1 cellular context compared by ENCODE assay signal in the genomic region with DNA sequence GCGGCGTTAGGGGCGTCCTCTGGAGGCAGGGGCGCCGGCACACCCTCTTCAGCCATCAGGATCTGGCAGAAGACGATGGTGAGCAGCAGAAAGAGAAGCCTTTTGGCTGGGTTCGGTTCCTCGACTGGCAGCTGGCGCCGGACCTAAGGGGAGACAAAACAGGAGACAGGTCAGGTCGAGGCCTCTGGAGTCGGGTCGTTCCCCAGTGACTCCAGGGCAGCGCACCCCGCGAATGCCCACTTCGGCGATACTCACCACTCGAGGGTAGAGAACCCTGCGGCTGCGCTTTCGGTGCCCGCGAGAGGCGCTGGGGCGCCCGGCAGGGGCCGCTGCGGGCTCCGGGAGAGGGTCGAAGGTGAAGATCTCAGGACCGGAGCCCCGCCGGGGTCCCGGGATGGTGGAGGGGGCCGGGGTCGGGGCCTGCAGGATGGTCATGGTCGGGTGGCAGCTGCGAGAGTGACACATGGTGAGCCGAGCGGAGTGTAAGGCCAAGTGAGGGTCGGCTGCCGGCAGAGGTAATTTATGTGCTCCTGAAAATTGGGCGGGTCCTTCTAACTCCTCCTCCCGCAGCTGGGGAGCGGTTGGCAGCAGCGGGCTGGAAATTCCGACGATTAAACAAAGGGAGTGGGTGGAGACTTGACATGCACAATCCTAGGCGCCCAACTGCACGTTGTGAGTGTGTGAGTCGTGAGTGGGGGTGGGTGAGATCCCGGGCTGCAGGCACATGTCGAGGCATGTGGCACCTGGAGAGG.
TF ChIP-seq lines count a peak whose summit lies in the region.

A gene with protein sequence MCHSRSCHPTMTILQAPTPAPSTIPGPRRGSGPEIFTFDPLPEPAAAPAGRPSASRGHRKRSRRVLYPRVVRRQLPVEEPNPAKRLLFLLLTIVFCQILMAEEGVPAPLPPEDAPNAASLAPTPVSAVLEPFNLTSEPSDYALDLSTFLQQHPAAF (minus strand): TSS at position 494 of the 752 bp plus-strand sequence. CDS start 29 bp downstream, at position 465.

TF ChIP-seq in HepG2, 621 proteins besides CTCF, POLR2A, EP300 and RAD21 (continued from another document and continues in another):
- TF ChIP-seq, protein P1, sequence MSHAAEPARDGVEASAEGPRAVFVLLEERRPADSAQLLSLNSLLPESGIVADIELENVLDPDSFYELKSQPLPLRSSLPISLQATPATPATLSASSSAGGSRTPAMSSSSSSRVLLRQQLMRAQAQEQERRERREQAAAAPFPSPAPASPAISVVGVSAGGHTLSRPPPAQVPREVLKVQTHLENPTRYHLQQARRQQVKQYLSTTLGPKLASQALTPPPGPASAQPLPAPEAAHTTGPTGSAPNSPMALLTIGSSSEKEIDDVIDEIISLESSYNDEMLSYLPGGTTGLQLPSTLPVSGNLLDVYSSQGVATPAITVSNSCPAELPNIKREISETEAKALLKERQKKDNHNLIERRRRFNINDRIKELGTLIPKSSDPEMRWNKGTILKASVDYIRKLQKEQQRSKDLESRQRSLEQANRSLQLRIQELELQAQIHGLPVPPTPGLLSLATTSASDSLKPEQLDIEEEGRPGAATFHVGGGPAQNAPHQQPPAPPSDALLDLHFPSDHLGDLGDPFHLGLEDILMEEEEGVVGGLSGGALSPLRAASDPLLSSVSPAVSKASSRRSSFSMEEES (CRISPR knock-in tag; IDR thresholded peaks at IDR 0.05) = no peak
- TF ChIP-seq RFX1 (IDR thresholded peaks at IDR 0.05) = no peak
- peak; percentile 50; the same call in 1 of the 2 replicates for TF ChIP-seq KMT2A (CRISPR knock-in tag; IDR thresholded peaks at IDR 0.05)
- TF ChIP-seq SCMH1 (CRISPR knock-in tag; IDR thresholded peaks at IDR 0.05; ENCODE audit: borderline replicate concordance) = no peak
- peak; percentile 96 for TF ChIP-seq GATA4 (IDR thresholded peaks at IDR 0.05; ENCODE audit: borderline replicate concordance, low read depth)
- TF ChIP-seq, protein P2, sequence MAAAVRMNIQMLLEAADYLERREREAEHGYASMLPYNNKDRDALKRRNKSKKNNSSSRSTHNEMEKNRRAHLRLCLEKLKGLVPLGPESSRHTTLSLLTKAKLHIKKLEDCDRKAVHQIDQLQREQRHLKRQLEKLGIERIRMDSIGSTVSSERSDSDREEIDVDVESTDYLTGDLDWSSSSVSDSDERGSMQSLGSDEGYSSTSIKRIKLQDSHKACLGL (CRISPR knock-in tag; IDR thresholded peaks at IDR 0.05) = peak; percentile 94
- TF ChIP-seq, protein P3, sequence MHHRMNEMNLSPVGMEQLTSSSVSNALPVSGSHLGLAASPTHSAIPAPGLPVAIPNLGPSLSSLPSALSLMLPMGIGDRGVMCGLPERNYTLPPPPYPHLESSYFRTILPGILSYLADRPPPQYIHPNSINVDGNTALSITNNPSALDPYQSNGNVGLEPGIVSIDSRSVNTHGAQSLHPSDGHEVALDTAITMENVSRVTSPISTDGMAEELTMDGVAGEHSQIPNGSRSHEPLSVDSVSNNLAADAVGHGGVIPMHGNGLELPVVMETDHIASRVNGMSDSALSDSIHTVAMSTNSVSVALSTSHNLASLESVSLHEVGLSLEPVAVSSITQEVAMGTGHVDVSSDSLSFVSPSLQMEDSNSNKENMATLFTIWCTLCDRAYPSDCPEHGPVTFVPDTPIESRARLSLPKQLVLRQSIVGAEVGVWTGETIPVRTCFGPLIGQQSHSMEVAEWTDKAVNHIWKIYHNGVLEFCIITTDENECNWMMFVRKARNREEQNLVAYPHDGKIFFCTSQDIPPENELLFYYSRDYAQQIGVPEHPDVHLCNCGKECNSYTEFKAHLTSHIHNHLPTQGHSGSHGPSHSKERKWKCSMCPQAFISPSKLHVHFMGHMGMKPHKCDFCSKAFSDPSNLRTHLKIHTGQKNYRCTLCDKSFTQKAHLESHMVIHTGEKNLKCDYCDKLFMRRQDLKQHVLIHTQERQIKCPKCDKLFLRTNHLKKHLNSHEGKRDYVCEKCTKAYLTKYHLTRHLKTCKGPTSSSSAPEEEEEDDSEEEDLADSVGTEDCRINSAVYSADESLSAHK (CRISPR knock-in tag; IDR thresholded peaks at IDR 0.05; ENCODE audit: borderline replicate concordance) = peak; percentile 34; the same call in 1 of the 2 replicates
- TF ChIP-seq, protein P4, sequence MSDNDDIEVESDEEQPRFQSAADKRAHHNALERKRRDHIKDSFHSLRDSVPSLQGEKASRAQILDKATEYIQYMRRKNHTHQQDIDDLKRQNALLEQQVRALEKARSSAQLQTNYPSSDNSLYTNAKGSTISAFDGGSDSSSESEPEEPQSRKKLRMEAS (IDR thresholded peaks at IDR 0.05) = peak; percentile 80
- TF ChIP-seq REL (CRISPR knock-in tag; conservative IDR thresholded peaks at IDR 0.05) = peak; percentile 86
- TF ChIP-seq, protein P5, sequence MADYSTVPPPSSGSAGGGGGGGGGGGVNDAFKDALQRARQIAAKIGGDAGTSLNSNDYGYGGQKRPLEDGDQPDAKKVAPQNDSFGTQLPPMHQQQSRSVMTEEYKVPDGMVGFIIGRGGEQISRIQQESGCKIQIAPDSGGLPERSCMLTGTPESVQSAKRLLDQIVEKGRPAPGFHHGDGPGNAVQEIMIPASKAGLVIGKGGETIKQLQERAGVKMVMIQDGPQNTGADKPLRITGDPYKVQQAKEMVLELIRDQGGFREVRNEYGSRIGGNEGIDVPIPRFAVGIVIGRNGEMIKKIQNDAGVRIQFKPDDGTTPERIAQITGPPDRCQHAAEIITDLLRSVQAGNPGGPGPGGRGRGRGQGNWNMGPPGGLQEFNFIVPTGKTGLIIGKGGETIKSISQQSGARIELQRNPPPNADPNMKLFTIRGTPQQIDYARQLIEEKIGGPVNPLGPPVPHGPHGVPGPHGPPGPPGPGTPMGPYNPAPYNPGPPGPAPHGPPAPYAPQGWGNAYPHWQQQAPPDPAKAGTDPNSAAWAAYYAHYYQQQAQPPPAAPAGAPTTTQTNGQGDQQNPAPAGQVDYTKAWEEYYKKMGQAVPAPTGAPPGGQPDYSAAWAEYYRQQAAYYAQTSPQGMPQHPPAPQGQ (CRISPR knock-in tag; IDR thresholded peaks at IDR 0.05; ENCODE audit: borderline replicate concordance) = no peak
- TF ChIP-seq FOXC1 (CRISPR knock-in tag; IDR thresholded peaks at IDR 0.05; ENCODE audit: borderline replicate concordance) = peak; percentile 82; the same call in 1 of the 2 replicates
- TF ChIP-seq TBX2 (CRISPR knock-in tag; IDR thresholded peaks at IDR 0.05; ENCODE audit: borderline replicate concordance) = peak; percentile 45; the same call in 1 of the 2 replicates
- peak; percentile 54; the same call in 1 of the 2 replicates for TF ChIP-seq PAF1 (CRISPR knock-in tag; IDR thresholded peaks at IDR 0.05)
- TF ChIP-seq ZNF556 (CRISPR knock-in tag; IDR thresholded peaks at IDR 0.05; ENCODE audit: borderline replicate concordance) = peak; percentile 19; the same call in 1 of the 2 replicates
- TF ChIP-seq, protein P6, sequence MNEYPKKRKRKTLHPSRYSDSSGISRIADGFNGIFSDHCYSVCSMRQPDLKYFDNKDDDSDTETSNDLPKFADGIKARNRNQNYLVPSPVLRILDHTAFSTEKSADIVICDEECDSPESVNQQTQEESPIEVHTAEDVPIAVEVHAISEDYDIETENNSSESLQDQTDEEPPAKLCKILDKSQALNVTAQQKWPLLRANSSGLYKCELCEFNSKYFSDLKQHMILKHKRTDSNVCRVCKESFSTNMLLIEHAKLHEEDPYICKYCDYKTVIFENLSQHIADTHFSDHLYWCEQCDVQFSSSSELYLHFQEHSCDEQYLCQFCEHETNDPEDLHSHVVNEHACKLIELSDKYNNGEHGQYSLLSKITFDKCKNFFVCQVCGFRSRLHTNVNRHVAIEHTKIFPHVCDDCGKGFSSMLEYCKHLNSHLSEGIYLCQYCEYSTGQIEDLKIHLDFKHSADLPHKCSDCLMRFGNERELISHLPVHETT (CRISPR knock-in tag; conservative IDR thresholded peaks at IDR 0.05) = peak; percentile 65; the same call in 1 of the 2 replicates
- TF ChIP-seq ZNF607 (CRISPR knock-in tag; IDR thresholded peaks at IDR 0.05; ENCODE audit: borderline replicate concordance) = 0 out of 2 replicates have a peak, but pooled peaks have one; percentile 7
- TF ChIP-seq, protein P7, sequence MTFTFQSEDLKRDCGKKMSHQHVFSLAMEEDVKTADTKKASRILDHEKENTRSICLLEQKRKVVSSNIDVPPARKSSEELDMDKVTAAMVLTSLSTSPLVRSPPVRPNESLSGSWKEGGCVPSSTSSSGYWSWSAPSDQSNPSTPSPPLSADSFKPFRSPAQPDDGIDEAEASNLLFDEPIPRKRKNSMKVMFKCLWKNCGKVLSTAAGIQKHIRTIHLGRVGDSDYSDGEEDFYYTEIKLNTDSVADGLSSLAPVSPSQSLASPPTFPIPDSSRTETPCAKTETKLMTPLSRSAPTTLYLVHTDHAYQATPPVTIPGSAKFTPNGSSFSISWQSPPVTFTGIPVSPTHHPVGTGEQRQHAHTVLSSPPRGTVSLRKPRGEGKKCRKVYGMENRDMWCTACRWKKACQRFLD (CRISPR knock-in tag; IDR thresholded peaks at IDR 0.05; ENCODE audit: borderline replicate concordance) = peak; percentile 78; the same call in 1 of the 2 replicates
- no peak; the same call in 1 of the 2 replicates for TF ChIP-seq ZSCAN29 (CRISPR knock-in tag; conservative IDR thresholded peaks at IDR 0.05)
- TF ChIP-seq, protein P8, sequence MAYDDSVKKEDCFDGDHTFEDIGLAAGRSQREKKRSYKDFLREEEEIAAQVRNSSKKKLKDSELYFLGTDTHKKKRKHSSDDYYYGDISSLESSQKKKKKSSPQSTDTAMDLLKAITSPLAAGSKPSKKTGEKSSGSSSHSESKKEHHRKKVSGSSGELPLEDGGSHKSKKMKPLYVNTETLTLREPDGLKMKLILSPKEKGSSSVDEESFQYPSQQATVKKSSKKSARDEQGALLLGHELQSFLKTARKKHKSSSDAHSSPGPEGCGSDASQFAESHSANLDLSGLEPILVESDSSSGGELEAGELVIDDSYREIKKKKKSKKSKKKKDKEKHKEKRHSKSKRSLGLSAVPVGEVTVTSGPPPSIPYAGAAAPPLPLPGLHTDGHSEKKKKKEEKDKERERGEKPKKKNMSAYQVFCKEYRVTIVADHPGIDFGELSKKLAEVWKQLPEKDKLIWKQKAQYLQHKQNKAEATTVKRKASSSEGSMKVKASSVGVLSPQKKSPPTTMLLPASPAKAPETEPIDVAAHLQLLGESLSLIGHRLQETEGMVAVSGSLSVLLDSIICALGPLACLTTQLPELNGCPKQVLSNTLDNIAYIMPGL (CRISPR knock-in tag; IDR thresholded peaks at IDR 0.05; ENCODE audit: borderline replicate concordance in 1 of 2, low read depth in 1 of 2) = peak; percentile 45 to 79; a peak in 2 of 4 replicates
- peak; percentile 94 for TF ChIP-seq SALL1 (CRISPR knock-in tag; IDR thresholded peaks at IDR 0.05)
- TF ChIP-seq, protein P9, sequence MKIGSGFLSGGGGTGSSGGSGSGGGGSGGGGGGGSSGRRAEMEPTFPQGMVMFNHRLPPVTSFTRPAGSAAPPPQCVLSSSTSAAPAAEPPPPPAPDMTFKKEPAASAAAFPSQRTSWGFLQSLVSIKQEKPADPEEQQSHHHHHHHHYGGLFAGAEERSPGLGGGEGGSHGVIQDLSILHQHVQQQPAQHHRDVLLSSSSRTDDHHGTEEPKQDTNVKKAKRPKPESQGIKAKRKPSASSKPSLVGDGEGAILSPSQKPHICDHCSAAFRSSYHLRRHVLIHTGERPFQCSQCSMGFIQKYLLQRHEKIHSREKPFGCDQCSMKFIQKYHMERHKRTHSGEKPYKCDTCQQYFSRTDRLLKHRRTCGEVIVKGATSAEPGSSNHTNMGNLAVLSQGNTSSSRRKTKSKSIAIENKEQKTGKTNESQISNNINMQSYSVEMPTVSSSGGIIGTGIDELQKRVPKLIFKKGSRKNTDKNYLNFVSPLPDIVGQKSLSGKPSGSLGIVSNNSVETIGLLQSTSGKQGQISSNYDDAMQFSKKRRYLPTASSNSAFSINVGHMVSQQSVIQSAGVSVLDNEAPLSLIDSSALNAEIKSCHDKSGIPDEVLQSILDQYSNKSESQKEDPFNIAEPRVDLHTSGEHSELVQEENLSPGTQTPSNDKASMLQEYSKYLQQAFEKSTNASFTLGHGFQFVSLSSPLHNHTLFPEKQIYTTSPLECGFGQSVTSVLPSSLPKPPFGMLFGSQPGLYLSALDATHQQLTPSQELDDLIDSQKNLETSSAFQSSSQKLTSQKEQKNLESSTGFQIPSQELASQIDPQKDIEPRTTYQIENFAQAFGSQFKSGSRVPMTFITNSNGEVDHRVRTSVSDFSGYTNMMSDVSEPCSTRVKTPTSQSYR (CRISPR knock-in tag; IDR thresholded peaks at IDR 0.05; ENCODE audit: borderline replicate concordance) = peak; percentile 63; the same call in 1 of the 2 replicates
- peak in 1 of 2 experiments; percentile 87; a peak in 3 of 4 replicates for TF ChIP-seq KLF16 (CRISPR knock-in tag; IDR thresholded peaks at IDR 0.05)
